1 cellular context compared by ENCODE assay signal in genomic region chr6:26204332-26205160, GRCh38.
A peak's percentile ranks its signal among the peaks of the same experiment; 100 is the strongest.
TF ChIP-seq lines count a peak whose summit lies in the region.

No MANE protein-coding gene starts in this region.

TF ChIP-seq in IMR-90, 13 proteins besides CTCF, POLR2A, EP300 and RAD21 (continued from another document):
- TF ChIP-seq USF2 (IDR thresholded peaks at IDR 0.05; ENCODE audit: low read depth, low read length) (no peak), CHD1 (IDR thresholded peaks at IDR 0.05; ENCODE audit: low read depth, low read length) (peak; percentile 67), CEBPB (IDR thresholded peaks at IDR 0.05; ENCODE audit: low read depth, low read length) (peak; percentile 35; the same call in 1 of the 2 replicates), MXI1 (IDR thresholded peaks at IDR 0.05; ENCODE audit: borderline replicate concordance, low read depth, low read length) (peak; percentile 59), FOS (IDR thresholded peaks at IDR 0.05; ENCODE audit: low read depth, low read length) (peak; percentile 56), MAZ (IDR thresholded peaks at IDR 0.05; ENCODE audit: borderline replicate concordance, low read depth, low read length) (peak; percentile 32; the same call in 1 of the 2 replicates)
- TF ChIP-seq, protein P1, sequence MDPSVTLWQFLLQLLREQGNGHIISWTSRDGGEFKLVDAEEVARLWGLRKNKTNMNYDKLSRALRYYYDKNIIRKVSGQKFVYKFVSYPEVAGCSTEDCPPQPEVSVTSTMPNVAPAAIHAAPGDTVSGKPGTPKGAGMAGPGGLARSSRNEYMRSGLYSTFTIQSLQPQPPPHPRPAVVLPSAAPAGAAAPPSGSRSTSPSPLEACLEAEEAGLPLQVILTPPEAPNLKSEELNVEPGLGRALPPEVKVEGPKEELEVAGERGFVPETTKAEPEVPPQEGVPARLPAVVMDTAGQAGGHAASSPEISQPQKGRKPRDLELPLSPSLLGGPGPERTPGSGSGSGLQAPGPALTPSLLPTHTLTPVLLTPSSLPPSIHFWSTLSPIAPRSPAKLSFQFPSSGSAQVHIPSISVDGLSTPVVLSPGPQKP (IDR thresholded peaks at IDR 0.05; ENCODE audit: borderline replicate concordance, low read depth, low read length), result no peak
